In the genomic region with DNA sequence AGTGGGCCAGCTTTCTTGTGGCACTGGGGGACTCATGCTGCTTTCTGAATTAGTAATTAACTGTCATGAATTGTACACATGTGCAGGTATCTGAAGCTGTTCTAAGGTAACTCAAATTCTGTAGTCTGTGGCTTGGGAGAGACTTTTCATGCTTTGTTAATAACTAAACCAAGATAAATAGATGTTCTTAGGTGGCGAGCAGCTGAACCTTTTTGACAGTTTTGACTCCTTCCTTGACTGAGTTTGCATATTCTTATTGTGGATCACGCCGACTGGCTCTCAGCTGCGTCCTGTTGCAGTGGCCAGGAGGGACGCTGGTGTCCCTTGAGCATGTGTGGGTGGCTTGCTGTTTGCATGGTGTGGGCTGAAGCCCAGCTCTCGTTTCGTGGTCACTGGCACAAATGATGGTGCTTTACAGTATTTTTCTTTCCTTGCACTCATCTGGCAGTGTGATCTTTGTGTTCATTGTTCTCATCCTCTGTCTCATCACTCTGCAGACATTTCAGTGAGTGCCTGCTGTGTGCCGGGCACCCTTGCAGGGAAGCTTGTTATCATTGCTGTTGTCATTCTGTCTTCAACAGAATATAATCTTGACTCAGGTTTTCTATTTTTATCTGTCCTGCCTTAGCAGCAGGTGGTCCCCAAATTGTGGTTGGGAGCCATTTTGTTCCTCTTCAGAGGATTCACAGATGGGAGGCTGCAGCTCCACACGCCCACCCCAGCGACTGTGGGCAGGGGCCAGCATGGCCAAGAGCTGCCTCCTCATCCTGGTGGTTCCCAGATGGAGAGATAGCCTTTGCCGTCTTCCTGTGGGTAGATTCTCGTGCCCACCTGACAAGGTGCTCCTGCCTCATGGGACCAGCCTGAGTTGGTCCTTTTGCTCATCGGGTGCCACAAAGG, we compare ENCODE assay signal across 1 cellular context.
TF ChIP-seq lines count a peak whose summit lies in the region.

No MANE protein-coding gene starts in this region.

TF ChIP-seq in GM12878, 131 proteins besides CTCF, POLR2A, EP300 and RAD21 (continued from another document and continues in another):
- TF ChIP-seq, protein P1, sequence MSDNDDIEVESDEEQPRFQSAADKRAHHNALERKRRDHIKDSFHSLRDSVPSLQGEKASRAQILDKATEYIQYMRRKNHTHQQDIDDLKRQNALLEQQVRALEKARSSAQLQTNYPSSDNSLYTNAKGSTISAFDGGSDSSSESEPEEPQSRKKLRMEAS (IDR thresholded peaks at IDR 0.05; ENCODE audit: low read depth, low read length): peak; percentile 75
- TF ChIP-seq IRF4 (IDR thresholded peaks at IDR 0.05; ENCODE audit: low read depth, low read length) (peak; percentile 84; the same call in 1 of the 2 replicates), POLR2AphosphoS5 (IDR thresholded peaks at IDR 0.05; ENCODE audit: low read length) (peak; percentile 67), PAX5 (IDR thresholded peaks at IDR 0.05; ENCODE audit: borderline replicate concordance, low read depth, low read length) (peak; percentile 86; the same call in 1 of the 2 replicates), RB1 (IDR thresholded peaks at IDR 0.05; ENCODE audit: borderline replicate concordance) (peak; percentile 87; the same call in 1 of the 2 replicates), TBL1XR1 (IDR thresholded peaks at IDR 0.05; ENCODE audit: low read depth, low read length) (peak; percentile 89), EED (IDR thresholded peaks at IDR 0.05; ENCODE audit: low read depth) (peak; percentile 90), MEF2B (IDR thresholded peaks at IDR 0.05; ENCODE audit: partially characterized antibody, poor library complexity, severe bottlenecking) (peak; percentile 94), CHD2 (IDR thresholded peaks at IDR 0.05; ENCODE audit: borderline replicate concordance, low read depth, low read length) (peak; percentile 73; the same call in 1 of the 2 replicates), USF1 (IDR thresholded peaks at IDR 0.05; ENCODE audit: borderline replicate concordance, extremely low read length, insufficient read depth, low read depth, low read length) (no peak), CREM (IDR thresholded peaks at IDR 0.05; ENCODE audit: low read depth) (no peak), ZZZ3 (IDR thresholded peaks at IDR 0.05; ENCODE audit: control insufficient read depth, insufficient read length, low read depth) (no peak), SMC3 (IDR thresholded peaks at IDR 0.05; ENCODE audit: borderline replicate concordance, low read length) (no peak; the same call in 1 of the 2 replicates), ATF7 (IDR thresholded peaks at IDR 0.05; ENCODE audit: low read depth) (peak; percentile 86), TCF12 (IDR thresholded peaks at IDR 0.05; ENCODE audit: low read depth, low read length) (peak; percentile 95), WRNIP1 (IDR thresholded peaks at IDR 0.05; ENCODE audit: borderline replicate concordance, low read depth, low read length) (0 out of 2 replicates have a peak, but pooled peaks have one; percentile 1), FOS (IDR thresholded peaks at IDR 0.05; ENCODE audit: borderline replicate concordance, extremely low read depth, insufficient read length) (no peak), FOXM1 (IDR thresholded peaks at IDR 0.05; ENCODE audit: low read depth, low read length) (no peak), POLR2AphosphoS2 (IDR thresholded peaks at IDR 0.05; ENCODE audit: low read depth, low read length) (peak; percentile 55; the same call in 1 of the 2 replicates), NR2F1 (conservative IDR thresholded peaks at IDR 0.05) (peak; percentile 74), MEF2A (IDR thresholded peaks at IDR 0.05; ENCODE audit: insufficient read depth, low read depth, low read length) (peak; percentile 53), RAD51 (IDR thresholded peaks at IDR 0.05) (no peak; the same call in 1 of the 2 replicates), ZNF622 (IDR thresholded peaks at IDR 0.05) (no peak), DPF2 (IDR thresholded peaks at IDR 0.05) (peak; percentile 95), SMAD1 (IDR thresholded peaks at IDR 0.05; ENCODE audit: low read depth, partially characterized antibody) (peak; percentile 74), EGR1 (IDR thresholded peaks at IDR 0.05; ENCODE audit: borderline replicate concordance in 1 of 2, low read depth in 2 of 2, low read length in 2 of 2) (peak in 1 of 2 experiments; percentile 91; a peak in 2 of 3 replicates), ZNF217 (IDR thresholded peaks at IDR 0.05) (peak; percentile 12; the same call in 1 of the 2 replicates), GABPA (IDR thresholded peaks at IDR 0.05; ENCODE audit: low read depth) (no peak), RELB (IDR thresholded peaks at IDR 0.05; ENCODE audit: low read depth) (peak; percentile 79), CHD4 (IDR thresholded peaks at IDR 0.05) (no peak), SUZ12 (IDR thresholded peaks at IDR 0.05; ENCODE audit: unreplicated experiment) (no peak), TCF3 (IDR thresholded peaks at IDR 0.05; ENCODE audit: borderline replicate concordance, insufficient read depth, low read depth, low read length) (peak; percentile 67; the same call in 1 of the 2 replicates)
- TF ChIP-seq, protein P2, sequence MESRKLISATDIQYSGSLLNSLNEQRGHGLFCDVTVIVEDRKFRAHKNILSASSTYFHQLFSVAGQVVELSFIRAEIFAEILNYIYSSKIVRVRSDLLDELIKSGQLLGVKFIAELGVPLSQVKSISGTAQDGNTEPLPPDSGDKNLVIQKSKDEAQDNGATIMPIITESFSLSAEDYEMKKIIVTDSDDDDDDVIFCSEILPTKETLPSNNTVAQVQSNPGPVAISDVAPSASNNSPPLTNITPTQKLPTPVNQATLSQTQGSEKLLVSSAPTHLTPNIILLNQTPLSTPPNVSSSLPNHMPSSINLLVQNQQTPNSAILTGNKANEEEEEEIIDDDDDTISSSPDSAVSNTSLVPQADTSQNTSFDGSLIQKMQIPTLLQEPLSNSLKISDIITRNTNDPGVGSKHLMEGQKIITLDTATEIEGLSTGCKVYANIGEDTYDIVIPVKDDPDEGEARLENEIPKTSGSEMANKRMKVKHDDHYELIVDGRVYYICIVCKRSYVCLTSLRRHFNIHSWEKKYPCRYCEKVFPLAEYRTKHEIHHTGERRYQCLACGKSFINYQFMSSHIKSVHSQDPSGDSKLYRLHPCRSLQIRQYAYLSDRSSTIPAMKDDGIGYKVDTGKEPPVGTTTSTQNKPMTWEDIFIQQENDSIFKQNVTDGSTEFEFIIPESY (IDR thresholded peaks at IDR 0.05): no peak; the same call in 1 of the 2 replicates
- TF ChIP-seq, protein P3, sequence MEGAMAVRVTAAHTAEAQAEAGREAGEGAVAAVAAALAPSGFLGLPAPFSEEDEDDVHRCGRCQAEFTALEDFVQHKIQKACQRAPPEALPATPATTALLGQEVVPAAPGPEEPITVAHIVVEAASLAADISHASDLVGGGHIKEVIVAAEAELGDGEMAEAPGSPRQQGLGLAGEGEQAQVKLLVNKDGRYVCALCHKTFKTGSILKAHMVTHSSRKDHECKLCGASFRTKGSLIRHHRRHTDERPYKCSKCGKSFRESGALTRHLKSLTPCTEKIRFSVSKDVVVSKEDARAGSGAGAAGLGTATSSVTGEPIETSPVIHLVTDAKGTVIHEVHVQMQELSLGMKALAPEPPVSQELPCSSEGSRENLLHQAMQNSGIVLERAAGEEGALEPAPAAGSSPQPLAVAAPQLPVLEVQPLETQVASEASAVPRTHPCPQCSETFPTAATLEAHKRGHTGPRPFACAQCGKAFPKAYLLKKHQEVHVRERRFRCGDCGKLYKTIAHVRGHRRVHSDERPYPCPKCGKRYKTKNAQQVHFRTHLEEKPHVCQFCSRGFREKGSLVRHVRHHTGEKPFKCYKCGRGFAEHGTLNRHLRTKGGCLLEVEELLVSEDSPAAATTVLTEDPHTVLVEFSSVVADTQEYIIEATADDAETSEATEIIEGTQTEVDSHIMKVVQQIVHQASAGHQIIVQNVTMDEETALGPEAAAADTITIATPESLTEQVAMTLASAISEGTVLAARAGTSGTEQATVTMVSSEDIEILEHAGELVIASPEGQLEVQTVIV (IDR thresholded peaks at IDR 0.05; ENCODE audit: borderline replicate concordance, partially characterized antibody): no peak
- TF ChIP-seq, protein P4, sequence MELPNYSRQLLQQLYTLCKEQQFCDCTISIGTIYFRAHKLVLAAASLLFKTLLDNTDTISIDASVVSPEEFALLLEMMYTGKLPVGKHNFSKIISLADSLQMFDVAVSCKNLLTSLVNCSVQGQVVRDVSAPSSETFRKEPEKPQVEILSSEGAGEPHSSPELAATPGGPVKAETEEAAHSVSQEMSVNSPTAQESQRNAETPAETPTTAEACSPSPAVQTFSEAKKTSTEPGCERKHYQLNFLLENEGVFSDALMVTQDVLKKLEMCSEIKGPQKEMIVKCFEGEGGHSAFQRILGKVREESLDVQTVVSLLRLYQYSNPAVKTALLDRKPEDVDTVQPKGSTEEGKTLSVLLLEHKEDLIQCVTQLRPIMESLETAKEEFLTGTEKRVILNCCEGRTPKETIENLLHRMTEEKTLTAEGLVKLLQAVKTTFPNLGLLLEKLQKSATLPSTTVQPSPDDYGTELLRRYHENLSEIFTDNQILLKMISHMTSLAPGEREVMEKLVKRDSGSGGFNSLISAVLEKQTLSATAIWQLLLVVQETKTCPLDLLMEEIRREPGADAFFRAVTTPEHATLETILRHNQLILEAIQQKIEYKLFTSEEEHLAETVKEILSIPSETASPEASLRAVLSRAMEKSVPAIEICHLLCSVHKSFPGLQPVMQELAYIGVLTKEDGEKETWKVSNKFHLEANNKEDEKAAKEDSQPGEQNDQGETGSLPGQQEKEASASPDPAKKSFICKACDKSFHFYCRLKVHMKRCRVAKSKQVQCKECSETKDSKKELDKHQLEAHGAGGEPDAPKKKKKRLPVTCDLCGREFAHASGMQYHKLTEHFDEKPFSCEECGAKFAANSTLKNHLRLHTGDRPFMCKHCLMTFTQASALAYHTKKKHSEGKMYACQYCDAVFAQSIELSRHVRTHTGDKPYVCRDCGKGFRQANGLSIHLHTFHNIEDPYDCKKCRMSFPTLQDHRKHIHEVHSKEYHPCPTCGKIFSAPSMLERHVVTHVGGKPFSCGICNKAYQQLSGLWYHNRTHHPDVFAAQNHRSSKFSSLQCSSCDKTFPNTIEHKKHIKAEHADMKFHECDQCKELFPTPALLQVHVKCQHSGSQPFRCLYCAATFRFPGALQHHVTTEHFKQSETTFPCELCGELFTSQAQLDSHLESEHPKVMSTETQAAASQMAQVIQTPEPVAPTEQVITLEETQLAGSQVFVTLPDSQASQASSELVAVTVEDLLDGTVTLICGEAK (IDR thresholded peaks at IDR 0.05; ENCODE audit: borderline replicate concordance): peak; percentile 22; the same call in 1 of the 2 replicates
- TF ChIP-seq, protein P5, sequence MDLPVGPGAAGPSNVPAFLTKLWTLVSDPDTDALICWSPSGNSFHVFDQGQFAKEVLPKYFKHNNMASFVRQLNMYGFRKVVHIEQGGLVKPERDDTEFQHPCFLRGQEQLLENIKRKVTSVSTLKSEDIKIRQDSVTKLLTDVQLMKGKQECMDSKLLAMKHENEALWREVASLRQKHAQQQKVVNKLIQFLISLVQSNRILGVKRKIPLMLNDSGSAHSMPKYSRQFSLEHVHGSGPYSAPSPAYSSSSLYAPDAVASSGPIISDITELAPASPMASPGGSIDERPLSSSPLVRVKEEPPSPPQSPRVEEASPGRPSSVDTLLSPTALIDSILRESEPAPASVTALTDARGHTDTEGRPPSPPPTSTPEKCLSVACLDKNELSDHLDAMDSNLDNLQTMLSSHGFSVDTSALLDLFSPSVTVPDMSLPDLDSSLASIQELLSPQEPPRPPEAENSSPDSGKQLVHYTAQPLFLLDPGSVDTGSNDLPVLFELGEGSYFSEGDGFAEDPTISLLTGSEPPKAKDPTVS (IDR thresholded peaks at IDR 0.05; ENCODE audit: low read depth, low read length): no peak
- TF ChIP-seq, protein P6, sequence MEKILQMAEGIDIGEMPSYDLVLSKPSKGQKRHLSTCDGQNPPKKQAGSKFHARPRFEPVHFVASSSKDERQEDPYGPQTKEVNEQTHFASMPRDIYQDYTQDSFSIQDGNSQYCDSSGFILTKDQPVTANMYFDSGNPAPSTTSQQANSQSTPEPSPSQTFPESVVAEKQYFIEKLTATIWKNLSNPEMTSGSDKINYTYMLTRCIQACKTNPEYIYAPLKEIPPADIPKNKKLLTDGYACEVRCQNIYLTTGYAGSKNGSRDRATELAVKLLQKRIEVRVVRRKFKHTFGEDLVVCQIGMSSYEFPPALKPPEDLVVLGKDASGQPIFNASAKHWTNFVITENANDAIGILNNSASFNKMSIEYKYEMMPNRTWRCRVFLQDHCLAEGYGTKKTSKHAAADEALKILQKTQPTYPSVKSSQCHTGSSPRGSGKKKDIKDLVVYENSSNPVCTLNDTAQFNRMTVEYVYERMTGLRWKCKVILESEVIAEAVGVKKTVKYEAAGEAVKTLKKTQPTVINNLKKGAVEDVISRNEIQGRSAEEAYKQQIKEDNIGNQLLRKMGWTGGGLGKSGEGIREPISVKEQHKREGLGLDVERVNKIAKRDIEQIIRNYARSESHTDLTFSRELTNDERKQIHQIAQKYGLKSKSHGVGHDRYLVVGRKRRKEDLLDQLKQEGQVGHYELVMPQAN (conservative IDR thresholded peaks at IDR 0.05): peak; percentile 27; the same call in 1 of the 2 replicates
- TF ChIP-seq, protein P7, sequence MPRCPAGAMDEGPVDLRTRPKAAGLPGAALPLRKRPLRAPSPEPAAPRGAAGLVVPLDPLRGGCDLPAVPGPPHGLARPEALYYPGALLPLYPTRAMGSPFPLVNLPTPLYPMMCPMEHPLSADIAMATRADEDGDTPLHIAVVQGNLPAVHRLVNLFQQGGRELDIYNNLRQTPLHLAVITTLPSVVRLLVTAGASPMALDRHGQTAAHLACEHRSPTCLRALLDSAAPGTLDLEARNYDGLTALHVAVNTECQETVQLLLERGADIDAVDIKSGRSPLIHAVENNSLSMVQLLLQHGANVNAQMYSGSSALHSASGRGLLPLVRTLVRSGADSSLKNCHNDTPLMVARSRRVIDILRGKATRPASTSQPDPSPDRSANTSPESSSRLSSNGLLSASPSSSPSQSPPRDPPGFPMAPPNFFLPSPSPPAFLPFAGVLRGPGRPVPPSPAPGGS (IDR thresholded peaks at IDR 0.05; ENCODE audit: borderline replicate concordance, insufficient read depth, low read depth, low read length, poor library complexity, severe bottlenecking): peak; percentile 81
